1 cellular context compared by ENCODE assay signal in the genomic region with DNA sequence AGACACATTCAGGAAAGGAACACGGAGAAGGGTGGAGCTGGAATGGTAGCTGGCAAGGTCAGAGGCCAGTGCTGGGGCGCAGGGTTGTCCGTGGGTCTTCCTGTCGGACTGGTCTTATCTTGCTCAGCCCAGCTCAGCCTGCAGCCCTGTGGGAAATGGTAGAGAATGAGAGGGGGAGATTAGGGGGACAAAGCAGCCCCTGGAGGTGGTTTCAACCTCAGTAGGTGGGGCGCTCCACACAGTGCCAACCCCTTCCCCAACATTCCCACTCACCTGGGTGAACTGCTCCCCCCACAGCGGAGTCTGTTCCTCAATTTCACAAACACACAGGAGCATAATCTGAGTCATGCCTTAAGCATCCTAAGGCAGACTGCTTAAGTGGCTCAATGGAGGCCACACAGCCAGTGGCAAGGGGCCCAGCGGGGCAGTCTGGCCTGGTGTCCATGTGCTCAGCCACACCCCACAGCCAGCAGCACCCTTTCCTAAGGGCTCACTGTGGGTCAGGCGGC.
A peak's percentile ranks its signal among the peaks of the same experiment; 100 is the strongest.
TF ChIP-seq lines count a peak whose summit lies in the region.

No MANE protein-coding gene starts in this region.

TF ChIP-seq in K562, 482 proteins besides CTCF, POLR2A, EP300 and RAD21 (continued from another document and continues in another):
- TF ChIP-seq, protein P1, sequence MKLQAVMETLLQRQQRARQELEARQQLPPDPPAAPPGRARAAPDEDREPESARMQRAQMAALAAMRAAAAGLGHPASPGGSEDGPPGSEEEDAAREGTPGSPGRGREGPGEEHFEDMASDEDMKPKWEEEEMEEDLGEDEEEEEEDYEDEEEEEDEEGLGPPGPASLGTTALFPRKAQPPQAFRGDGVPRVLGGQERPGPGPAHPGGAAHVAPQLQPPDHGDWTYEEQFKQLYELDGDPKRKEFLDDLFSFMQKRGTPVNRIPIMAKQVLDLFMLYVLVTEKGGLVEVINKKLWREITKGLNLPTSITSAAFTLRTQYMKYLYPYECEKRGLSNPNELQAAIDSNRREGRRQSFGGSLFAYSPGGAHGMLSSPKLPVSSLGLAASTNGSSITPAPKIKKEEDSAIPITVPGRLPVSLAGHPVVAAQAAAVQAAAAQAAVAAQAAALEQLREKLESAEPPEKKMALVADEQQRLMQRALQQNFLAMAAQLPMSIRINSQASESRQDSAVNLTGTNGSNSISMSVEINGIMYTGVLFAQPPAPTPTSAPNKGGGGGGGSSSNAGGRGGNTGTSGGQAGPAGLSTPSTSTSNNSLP (IDR thresholded peaks at IDR 0.05; ENCODE audit: borderline replicate concordance, low read depth, low read length): no peak
- TF ChIP-seq ZNF584 (CRISPR knock-in tag; IDR thresholded peaks at IDR 0.05; ENCODE audit: low read depth): no peak
- no peak for TF ChIP-seq GABPB1 (CRISPR knock-in tag; IDR thresholded peaks at IDR 0.05)
- TF ChIP-seq, protein P2, sequence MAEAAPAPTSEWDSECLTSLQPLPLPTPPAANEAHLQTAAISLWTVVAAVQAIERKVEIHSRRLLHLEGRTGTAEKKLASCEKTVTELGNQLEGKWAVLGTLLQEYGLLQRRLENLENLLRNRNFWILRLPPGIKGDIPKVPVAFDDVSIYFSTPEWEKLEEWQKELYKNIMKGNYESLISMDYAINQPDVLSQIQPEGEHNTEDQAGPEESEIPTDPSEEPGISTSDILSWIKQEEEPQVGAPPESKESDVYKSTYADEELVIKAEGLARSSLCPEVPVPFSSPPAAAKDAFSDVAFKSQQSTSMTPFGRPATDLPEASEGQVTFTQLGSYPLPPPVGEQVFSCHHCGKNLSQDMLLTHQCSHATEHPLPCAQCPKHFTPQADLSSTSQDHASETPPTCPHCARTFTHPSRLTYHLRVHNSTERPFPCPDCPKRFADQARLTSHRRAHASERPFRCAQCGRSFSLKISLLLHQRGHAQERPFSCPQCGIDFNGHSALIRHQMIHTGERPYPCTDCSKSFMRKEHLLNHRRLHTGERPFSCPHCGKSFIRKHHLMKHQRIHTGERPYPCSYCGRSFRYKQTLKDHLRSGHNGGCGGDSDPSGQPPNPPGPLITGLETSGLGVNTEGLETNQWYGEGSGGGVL (CRISPR knock-in tag; IDR thresholded peaks at IDR 0.05): no peak
- no peak for TF ChIP-seq ZNF583 (CRISPR knock-in tag; IDR thresholded peaks at IDR 0.05)
- TF ChIP-seq ZNF609 (CRISPR knock-in tag; IDR thresholded peaks at IDR 0.05; ENCODE audit: borderline replicate concordance): no peak
- TF ChIP-seq RB1 (IDR thresholded peaks at IDR 0.05; ENCODE audit: low read depth): no peak
- no peak for TF ChIP-seq ZKSCAN1 (IDR thresholded peaks at IDR 0.05; ENCODE audit: low read depth, low read length)
- TF ChIP-seq, protein P3, sequence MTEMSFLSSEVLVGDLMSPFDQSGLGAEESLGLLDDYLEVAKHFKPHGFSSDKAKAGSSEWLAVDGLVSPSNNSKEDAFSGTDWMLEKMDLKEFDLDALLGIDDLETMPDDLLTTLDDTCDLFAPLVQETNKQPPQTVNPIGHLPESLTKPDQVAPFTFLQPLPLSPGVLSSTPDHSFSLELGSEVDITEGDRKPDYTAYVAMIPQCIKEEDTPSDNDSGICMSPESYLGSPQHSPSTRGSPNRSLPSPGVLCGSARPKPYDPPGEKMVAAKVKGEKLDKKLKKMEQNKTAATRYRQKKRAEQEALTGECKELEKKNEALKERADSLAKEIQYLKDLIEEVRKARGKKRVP (CRISPR knock-in tag; IDR thresholded peaks at IDR 0.05): no peak
- TF ChIP-seq ZBTB33 (CRISPR knock-in tag; IDR thresholded peaks at IDR 0.05): no peak
- no peak for TF ChIP-seq BCOR (IDR thresholded peaks at IDR 0.05)
- TF ChIP-seq TGIF2 (CRISPR knock-in tag; IDR thresholded peaks at IDR 0.05): no peak
- no peak for TF ChIP-seq CBFA2T2 (conservative IDR thresholded peaks at IDR 0.05)
- TF ChIP-seq DPF2 (IDR thresholded peaks at IDR 0.05): peak; percentile 27; the same call in 1 of the 2 replicates
- no peak for TF ChIP-seq DNMT1 (IDR thresholded peaks at IDR 0.05)
- TF ChIP-seq NR2C2 (CRISPR knock-in tag; IDR thresholded peaks at IDR 0.05): no peak
- peak; percentile 74 for TF ChIP-seq NR2C2 (tag; IDR thresholded peaks at IDR 0.05)
- peak; percentile 18; the same call in 1 of the 2 replicates for TF ChIP-seq NFIC (IDR thresholded peaks at IDR 0.05)
- no peak for TF ChIP-seq RBM34 (IDR thresholded peaks at IDR 0.05; ENCODE audit: borderline replicate concordance, insufficient read depth, low read length)
- TF ChIP-seq SMARCC2 (IDR thresholded peaks at IDR 0.05; ENCODE audit: low read depth): no peak
- TF ChIP-seq PPARD (CRISPR knock-in tag; IDR thresholded peaks at IDR 0.05): no peak
- TF ChIP-seq ZHX1 (conservative IDR thresholded peaks at IDR 0.05; ENCODE audit: low read length): no peak
- no peak for TF ChIP-seq HBP1 (CRISPR knock-in tag; IDR thresholded peaks at IDR 0.05)
- peak; percentile 77; the same call in 1 of the 2 replicates for TF ChIP-seq POLR2AphosphoS2 (IDR thresholded peaks at IDR 0.05; ENCODE audit: low read length)
- TF ChIP-seq ZNF239 (CRISPR knock-in tag; IDR thresholded peaks at IDR 0.05): no peak
- TF ChIP-seq, protein P4, sequence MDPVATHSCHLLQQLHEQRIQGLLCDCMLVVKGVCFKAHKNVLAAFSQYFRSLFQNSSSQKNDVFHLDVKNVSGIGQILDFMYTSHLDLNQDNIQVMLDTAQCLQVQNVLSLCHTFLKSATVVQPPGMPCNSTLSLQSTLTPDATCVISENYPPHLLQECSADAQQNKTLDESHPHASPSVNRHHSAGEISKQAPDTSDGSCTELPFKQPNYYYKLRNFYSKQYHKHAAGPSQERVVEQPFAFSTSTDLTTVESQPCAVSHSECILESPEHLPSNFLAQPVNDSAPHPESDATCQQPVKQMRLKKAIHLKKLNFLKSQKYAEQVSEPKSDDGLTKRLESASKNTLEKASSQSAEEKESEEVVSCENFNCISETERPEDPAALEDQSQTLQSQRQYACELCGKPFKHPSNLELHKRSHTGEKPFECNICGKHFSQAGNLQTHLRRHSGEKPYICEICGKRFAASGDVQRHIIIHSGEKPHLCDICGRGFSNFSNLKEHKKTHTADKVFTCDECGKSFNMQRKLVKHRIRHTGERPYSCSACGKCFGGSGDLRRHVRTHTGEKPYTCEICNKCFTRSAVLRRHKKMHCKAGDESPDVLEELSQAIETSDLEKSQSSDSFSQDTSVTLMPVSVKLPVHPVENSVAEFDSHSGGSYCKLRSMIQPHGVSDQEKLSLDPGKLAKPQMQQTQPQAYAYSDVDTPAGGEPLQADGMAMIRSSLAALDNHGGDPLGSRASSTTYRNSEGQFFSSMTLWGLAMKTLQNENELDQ (CRISPR knock-in tag; IDR thresholded peaks at IDR 0.05; ENCODE audit: borderline replicate concordance): no peak
- no peak for TF ChIP-seq SRSF3 (IDR thresholded peaks at IDR 0.05; ENCODE audit: insufficient read depth, low read length)
- TF ChIP-seq ZNF592 (IDR thresholded peaks at IDR 0.05): no peak
- TF ChIP-seq SIN3A (IDR thresholded peaks at IDR 0.05; ENCODE audit: borderline replicate concordance in 2 of 2, control insufficient read depth in 1 of 2, low read depth in 2 of 2, low read length in 2 of 2): no peak
- TF ChIP-seq CHCHD3 (CRISPR knock-in tag; IDR thresholded peaks at IDR 0.05): no peak
- TF ChIP-seq MYC (IDR thresholded peaks at IDR 0.05; ENCODE audit: low read depth, low read length): no peak
- TF ChIP-seq MYC (CRISPR knock-in tag; IDR thresholded peaks at IDR 0.05; ENCODE audit: borderline replicate concordance, low read depth): no peak
